Comparison of ENCODE assay signal across 16 cellular contexts in genomic region chr9:124272118-124272517, GRCh38. TPM values are rescaled to one million over a fixed set of nuclear protein-coding genes. Genes with fewer than 3 reads are reported as not detected.
DNase-seq lines count a peak whose midpoint lies in the region; ATAC-seq and TF ChIP-seq lines count a peak whose summit lies in the region.
"Had no signal": no experiment of that assay in that cellular context is flagged by ENCODE, and none has a peak within 500 bp of the region (broad histone marks: within the 10 kb centered on the region; RNA-seq: fewer than 3 reads in every experiment).

No MANE protein-coding gene starts in this region.

- no peak for TF ChIP-seq CTCF in ascending aorta (IDR thresholded peaks at IDR 0.05)

- H3K27me3 ChIP-seq in ascending aorta, result no peaks in the 10 kb centered on the region
- H3K27me3 ChIP-seq: gastrocnemius medialis had no signal

- peaks cover 20 to 51% of the 10 kb centered on the region in 2 donors for H3K4me1 ChIP-seq in ascending aorta
- H3K4me1 ChIP-seq: Caco-2, parathyroid adenoma had no signal

- peaks cover 4% of the 10 kb centered on the region for H3K36me3 Mint-ChIP-seq in memory B cell
- H3K36me3 Mint-ChIP-seq in stimulated activated naive B cell treated with anti-CD40 and anti-IgM and Interleukin-4, amounts not matched to agents 10 μg/mL and 1 μg/mL and 100 μg/mL, for 72 hours, result peaks cover 22 to 53% of the 10 kb centered on the region in 2 donors
- H3K36me3 Mint-ChIP-seq: stimulated activated effector memory CD8-positive, alpha-beta T cell treated with anti-CD3 and anti-CD28 coated beads, Interleukin-12 subunit alpha, Interleukin-12 subunit beta, amount 100 ng/mL, for 72 hours had no signal

- ATAC-seq in memory B cell (ENCODE audit: low read depth) (no peak), HG03469 (IDR thresholded peaks at IDR 0.05; ENCODE audit: unreplicated experiment) (no peak)
- ATAC-seq in stimulated activated naive B cell treated with anti-CD40 and anti-IgM and Interleukin-4, amounts not matched to agents 10 μg/mL and 1 μg/mL and 100 μg/mL, for 72 hours (replicated peaks), result no peak
- ATAC-seq: activated T-helper 17 cell treated with anti-CD3 and anti-CD28 coated beads, Interleukin-2, amount 50 U/mL, for 72 hours; stimulated activated effector memory CD8-positive, alpha-beta T cell treated with anti-CD3 and anti-CD28 coated beads, Interleukin-12 subunit alpha, Interleukin-12 subunit beta, amount 100 ng/mL, for 72 hours had no signal

- H3K27ac Mint-ChIP-seq in memory B cell, result peak overlapping the region; percentile 60
- H3K27ac Mint-ChIP-seq in stimulated activated naive B cell treated with anti-CD40 and anti-IgM and Interleukin-4, amounts not matched to agents 10 μg/mL and 1 μg/mL and 100 μg/mL, for 72 hours, result peak overlapping the region; percentile 31
- H3K27ac Mint-ChIP-seq: activated T-helper 17 cell treated with anti-CD3 and anti-CD28 coated beads, Interleukin-2, amount 50 U/mL, for 72 hours; mesothelial cell of epicardium; stimulated activated effector memory CD8-positive, alpha-beta T cell treated with anti-CD3 and anti-CD28 coated beads, Interleukin-12 subunit alpha, Interleukin-12 subunit beta, amount 100 ng/mL, for 72 hours had no signal

- DNase-seq in ELF-1 (ENCODE audit: low read depth, low spot score) (peak; percentile 87), ascending aorta (ENCODE audit: low spot score in 2 of 2) (no peak), memory B cell (ENCODE audit: low spot score in 2 of 2) (no peak), HPDE6-E6E7 (ENCODE audit: extremely low spot score) (no peak), midbrain (lab: John Stamatoyannopoulos, UW) (no peak), D341Med (ENCODE audit: low spot score) (no peak)
- no peak for DNase-seq in stimulated activated naive B cell treated with anti-CD40 and anti-IgM and Interleukin-4, amounts not matched to agents 10 μg/mL and 1 μg/mL and 100 μg/mL, for 72 hours
- DNase-seq: Caco-2 had no signal

- peaks cover 55% of the 10 kb centered on the region for H3K4me1 Mint-ChIP-seq in memory B cell
- peaks cover 46 to 82% of the 10 kb centered on the region in 2 donors for H3K4me1 Mint-ChIP-seq in stimulated activated naive B cell treated with anti-CD40 and anti-IgM and Interleukin-4, amounts not matched to agents 10 μg/mL and 1 μg/mL and 100 μg/mL, for 72 hours
- H3K4me1 Mint-ChIP-seq: activated T-helper 17 cell treated with anti-CD3 and anti-CD28 coated beads, Interleukin-2, amount 50 U/mL, for 72 hours had no signal

- no peaks in the 10 kb centered on the region for H3K27me3 Mint-ChIP-seq in memory B cell
- no peaks in the 10 kb centered on the region for H3K27me3 Mint-ChIP-seq in stimulated activated naive B cell treated with anti-CD40 and anti-IgM and Interleukin-4, amounts not matched to agents 10 μg/mL and 1 μg/mL and 100 μg/mL, for 72 hours
- H3K27me3 Mint-ChIP-seq: activated T-helper 17 cell treated with anti-CD3 and anti-CD28 coated beads, Interleukin-2, amount 50 U/mL, for 72 hours had no signal

- intact Hi-C loops in ascending aorta (cut with DNase I), result loop anchor here (10.0 kb wide), 1 partner anchor 1367 kb away; the partner anchor contains the start of gene RC3H2

- H3K36me3 ChIP-seq in ascending aorta, result no peaks in the 10 kb centered on the region
- H3K36me3 ChIP-seq: gastrocnemius medialis had no signal

- no peaks in the 10 kb centered on the region for H3K9me3 ChIP-seq in ascending aorta
- H3K9me3 ChIP-seq: Caco-2, gastrocnemius medialis had no signal

- H3K4me3 ChIP-seq in ascending aorta, result no peak overlapping the region
- H3K4me3 ChIP-seq: gastrocnemius medialis had no signal

- H3K9me3 Mint-ChIP-seq in memory B cell, result no peaks in the 10 kb centered on the region
- H3K9me3 Mint-ChIP-seq in stimulated activated naive B cell treated with anti-CD40 and anti-IgM and Interleukin-4, amounts not matched to agents 10 μg/mL and 1 μg/mL and 100 μg/mL, for 72 hours, result no peaks in the 10 kb centered on the region
- H3K9me3 Mint-ChIP-seq: activated T-helper 17 cell treated with anti-CD3 and anti-CD28 coated beads, Interleukin-2, amount 50 U/mL, for 72 hours; mesothelial cell of epicardium; stimulated activated effector memory CD8-positive, alpha-beta T cell treated with anti-CD3 and anti-CD28 coated beads, Interleukin-12 subunit alpha, Interleukin-12 subunit beta, amount 100 ng/mL, for 72 hours had no signal

- H3K4me3 Mint-ChIP-seq in memory B cell, result no peak overlapping the region
- H3K4me3 Mint-ChIP-seq in stimulated activated naive B cell treated with anti-CD40 and anti-IgM and Interleukin-4, amounts not matched to agents 10 μg/mL and 1 μg/mL and 100 μg/mL, for 72 hours, result no peak overlapping the region
- H3K4me3 Mint-ChIP-seq: activated T-helper 17 cell treated with anti-CD3 and anti-CD28 coated beads, Interleukin-2, amount 50 U/mL, for 72 hours; mesothelial cell of epicardium; stimulated activated effector memory CD8-positive, alpha-beta T cell treated with anti-CD3 and anti-CD28 coated beads, Interleukin-12 subunit alpha, Interleukin-12 subunit beta, amount 100 ng/mL, for 72 hours had no signal

- H3K27ac ChIP-seq in ascending aorta, result peak overlapping the region; percentile 77
- H3K27ac ChIP-seq: KMS-11, parathyroid adenoma, VCaP had no signal

RNA-seq across cellular contexts. Expression of gene NEK6, which starts 14.4 kb away (rescaled TPM):
- 6.7 TPM for total RNA-seq in ascending aorta
